In the genomic region with DNA sequence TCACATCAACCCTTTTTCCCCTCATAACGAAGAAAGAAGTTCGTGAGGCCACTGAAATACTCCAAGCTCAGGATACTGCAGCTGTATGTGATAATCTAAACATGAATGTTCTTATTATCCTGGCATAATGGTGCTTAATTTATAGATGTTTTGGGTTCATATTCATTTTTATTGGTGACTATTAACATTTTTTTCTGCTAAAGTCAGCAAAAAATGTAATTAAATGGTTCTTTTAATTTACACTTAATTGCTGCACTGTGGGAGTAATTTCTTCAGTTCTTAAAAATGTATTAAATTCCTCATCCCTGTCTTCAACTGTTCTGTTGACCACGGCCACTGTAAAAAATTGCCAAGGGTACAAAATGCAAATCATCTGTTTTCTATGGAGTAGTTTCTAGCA, we compare ENCODE assay signal across 25 cellular contexts.
"Had no signal": no experiment of that assay in that cellular context is flagged by ENCODE, and none has a peak within 500 bp of the region (broad histone marks: within the 10 kb centered on the region; RNA-seq: fewer than 3 reads in every experiment).

No MANE protein-coding gene starts in this region.

- H3K9me3 ChIP-seq: colonic mucosa, esophagus squamous epithelium, gastrocnemius medialis, heart right ventricle, left lung, lower lobe of right lung, mucosa of descending colon had no signal

- H3K4me3 ChIP-seq: colonic mucosa, esophagus squamous epithelium, gastrocnemius medialis, heart right ventricle, left lung, lower lobe of right lung, mucosa of descending colon had no signal

- H3K36me3 ChIP-seq: colonic mucosa, esophagus squamous epithelium, gastrocnemius medialis, left lung, lower lobe of right lung had no signal

- H3K27ac ChIP-seq: colonic mucosa, epithelial cell of prostate, esophagus squamous epithelium, gastrocnemius medialis, heart right ventricle, left lung, lower lobe of right lung had no signal

- H3K4me1 ChIP-seq: colonic mucosa, esophagus squamous epithelium, gastrocnemius medialis, left lung, lower lobe of right lung had no signal

- ATAC-seq: effector memory CD8-positive, alpha-beta T cell; esophagus mucosa; gastrocnemius medialis; heart right ventricle; left cardiac atrium; left lung; left ventricle myocardium superior; lower lobe of right lung; mucosa of descending colon had no signal

- FAIRE-seq: endometrium, islet of Langerhans, keratinocyte had no signal

- DNase-seq: colonic mucosa; cortex of kidney; effector CD8-positive, alpha-beta T cell; effector memory CD8-positive, alpha-beta T cell; endodermal cell; erythroblast; esophagus squamous epithelium; foreskin fibroblast; gastrocnemius medialis; glutamatergic neuron; head of caudate nucleus; heart right ventricle; hippocampal formation; left cardiac atrium; left lung; left ventricle myocardium superior; lower lobe of right lung; mesenchymal stem cell; mucosa of descending colon; naive B cell had no signal

- H3K27me3 ChIP-seq: colonic mucosa, esophagus squamous epithelium, gastrocnemius medialis, heart right ventricle, left lung had no signal
